Comparison of ENCODE assay signal across 23 cellular contexts in the genomic region with DNA sequence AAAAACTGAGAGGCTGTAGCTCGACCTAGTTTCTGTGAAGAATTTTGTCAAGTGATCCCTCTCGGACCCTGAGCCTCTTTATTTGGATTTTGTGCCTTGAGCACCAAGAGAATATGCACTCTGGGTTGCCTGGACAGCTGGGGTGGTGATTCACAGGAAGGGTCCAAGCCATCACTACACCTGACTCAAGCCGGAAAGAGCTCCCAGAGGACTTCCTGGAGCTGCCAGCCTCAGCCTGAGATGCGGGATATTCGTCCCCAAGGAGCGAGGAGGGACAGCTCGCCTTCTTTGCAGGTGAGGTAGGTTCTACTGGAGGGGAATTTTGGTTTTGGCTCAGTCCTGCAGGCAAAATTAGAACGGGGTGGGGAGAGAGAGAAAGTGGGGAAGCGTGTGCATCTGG.
"Had no signal": no experiment of that assay in that cellular context is flagged by ENCODE, and none has a peak within 500 bp of the region (broad histone marks: within the 10 kb centered on the region; RNA-seq: fewer than 3 reads in every experiment).

No MANE protein-coding gene starts in this region.

- H3K36me3 ChIP-seq: neutrophil, right lobe of liver, suprapubic skin, thyroid gland, upper lobe of left lung had no signal

- DNase-seq: cortex of kidney; effector memory CD8-positive, alpha-beta T cell; erythroblast; head of caudate nucleus; kidney; left colon; left ventricle myocardium superior; mesenchymal stem cell; midbrain; psoas muscle; right lobe of liver; stimulated activated CD4-positive, alpha-beta T cell treated with anti-CD3 and anti-CD28 coated beads, Interleukin-4, amount 100 ng/mL, for 1 hour; stimulated activated CD8-positive, alpha-beta memory T cell treated with anti-CD3 and anti-CD28 coated beads, Interleukin-4, amount 100 ng/mL, for 48 hours; stimulated activated naive CD8-positive, alpha-beta T cell treated with anti-CD3 and anti-CD28 coated beads, Interleukin-15, Interleukin-2, amounts not matched to agents 100 U/mL and 50 U/mL, for 24 hours; thyroid gland; upper lobe of left lung had no signal

- H3K27ac ChIP-seq: foreskin keratinocyte, hepatocyte, neutrophil, psoas muscle, right lobe of liver, suprapubic skin, thyroid gland, upper lobe of left lung had no signal

- H3K4me3 ChIP-seq: hepatocyte, lung, psoas muscle, right lobe of liver, suprapubic skin, thyroid gland, upper lobe of left lung had no signal

- H3K4me1 ChIP-seq: foreskin keratinocyte, psoas muscle had no signal

- H3K9me3 Mint-ChIP-seq: effector memory CD8-positive, alpha-beta T cell; natural killer cell treated with Interleukin-12 subunit alpha and Interleukin-12 subunit beta and Interleukin-15 and Interleukin-18, amount 100 ng/mL, for 72 hours; stimulated activated effector memory CD8-positive, alpha-beta T cell treated with anti-CD3 and anti-CD28 coated beads, Interleukin-12 subunit alpha, Interleukin-12 subunit beta, amount 100 ng/mL, for 72 hours had no signal

- H3K36me3 Mint-ChIP-seq: natural killer cell treated with Interleukin-12 subunit alpha and Interleukin-12 subunit beta and Interleukin-15 and Interleukin-18, amount 100 ng/mL, for 72 hours had no signal

- H3K27ac Mint-ChIP-seq: effector memory CD8-positive, alpha-beta T cell; natural killer cell treated with Interleukin-12 subunit alpha and Interleukin-12 subunit beta and Interleukin-15 and Interleukin-18, amount 100 ng/mL, for 72 hours; stimulated activated effector memory CD8-positive, alpha-beta T cell treated with anti-CD3 and anti-CD28 coated beads, Interleukin-12 subunit alpha, Interleukin-12 subunit beta, amount 100 ng/mL, for 72 hours had no signal

- H3K4me2 ChIP-seq: hepatocyte had no signal

- H3K4me3 Mint-ChIP-seq: natural killer cell treated with Interleukin-12 subunit alpha and Interleukin-12 subunit beta and Interleukin-15 and Interleukin-18, amount 100 ng/mL, for 72 hours; stimulated activated effector memory CD8-positive, alpha-beta T cell treated with anti-CD3 and anti-CD28 coated beads, Interleukin-12 subunit alpha, Interleukin-12 subunit beta, amount 100 ng/mL, for 72 hours had no signal

- H3K27me3 ChIP-seq: thyroid gland had no signal

- H3K9me3 ChIP-seq: neutrophil, psoas muscle, right lobe of liver, suprapubic skin, thyroid gland, upper lobe of left lung had no signal
